9 cellular contexts compared by ENCODE assay signal in the genomic region with DNA sequence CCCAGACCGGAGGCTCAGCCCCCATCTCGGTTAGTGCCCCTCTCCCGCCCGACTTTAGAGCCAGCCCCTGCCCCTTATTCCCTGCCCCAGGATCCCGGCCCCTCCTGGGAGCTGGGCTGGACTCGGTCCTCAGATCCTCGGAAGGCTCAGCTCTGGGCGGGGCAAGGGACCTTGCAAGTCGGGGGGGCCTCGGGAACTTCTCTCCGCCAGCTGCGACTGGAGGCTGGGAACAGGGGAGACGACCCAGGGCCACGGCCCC. TPM values are rescaled to one million over a fixed set of nuclear protein-coding genes. Genes with fewer than 3 reads are reported as not detected.
DNase-seq lines count a peak whose midpoint lies in the region; ATAC-seq and TF ChIP-seq lines count a peak whose summit lies in the region.
"Had no signal": no experiment of that assay in that cellular context is flagged by ENCODE, and none has a peak within 500 bp of the region (broad histone marks: within the 10 kb centered on the region; RNA-seq: fewer than 3 reads in every experiment).

No MANE protein-coding gene starts in this region.

- H3K27me3 ChIP-seq in uterus = no peaks in the 10 kb centered on the region

- 2% methylated on average over 13 to 14 of the region's 14 CpGs for WGBS in mesodermal cell (ENCODE audit: insufficient coverage in 2 of 2), 2 experiments

- no peak for DNase-seq in Right ventricle myocardium inferior (ENCODE audit: missing footprints)
- no peak for DNase-seq in cardiac septum (ENCODE audit: low spot score)
- DNase-seq in choroid plexus epithelial cell (ENCODE audit: low read depth) = no peak
- DNase-seq in uterus = no peak
- no peak for DNase-seq in H4 (ENCODE audit: low spot score)

- H3K4me1 ChIP-seq in mesodermal cell (ENCODE audit: control insufficient read depth, insufficient read depth, low read length, poor library complexity, severe bottlenecking) = peaks cover 27% of the 10 kb centered on the region
- peaks cover 0 to 27% of the 10 kb centered on the region in 2 donors for H3K4me1 ChIP-seq in uterus

- ATAC-seq in Right ventricle myocardium inferior = peak; percentile 36
- ATAC-seq in HG03439 (IDR thresholded peaks at IDR 0.05; ENCODE audit: unreplicated experiment) = no peak
- ATAC-seq in GM19351 (IDR thresholded peaks at IDR 0.05; ENCODE audit: unreplicated experiment) = no peak

- intact Hi-C loops in Right ventricle myocardium inferior (cut with DNase I) (loop anchor here (2.0 to 5.0 kb wide), 3 partner anchors 16 to 124 kb away; a partner anchor contains a TSS), cardiac septum (cut with DNase I) (loop anchor here (2.0 kb wide), 1 partner anchor 124 kb away; a partner anchor contains a TSS), uterus (cut with DNase I; ENCODE audit: low total_unique reads) (no loop called here)

- peak overlapping the region; percentile 66 for H3K4me3 ChIP-seq in choroid plexus epithelial cell (ENCODE audit: low read depth, low read length)
- peak overlapping the region; percentile 51 for H3K4me3 ChIP-seq in mesodermal cell (ENCODE audit: extremely low read depth, insufficient read depth, low read length, poor library complexity, severe bottlenecking)
- peak overlapping the region; percentile 55 to 79 for H3K4me3 ChIP-seq in uterus

- TF ChIP-seq POLR2A in uterus (IDR thresholded peaks at IDR 0.05) = no peak

- TF ChIP-seq CTCF in choroid plexus epithelial cell (conservative IDR thresholded peaks at IDR 0.05; ENCODE audit: low read depth, low read length) = no peak
- peak in 1 of 4 experiments; percentile 4 for TF ChIP-seq CTCF in uterus (IDR thresholded peaks at IDR 0.05)

- H3K36me3 ChIP-seq in mesodermal cell (ENCODE audit: control insufficient read depth, insufficient read depth, low read length) (no peaks in the 10 kb centered on the region), uterus (no peaks in the 10 kb centered on the region)

- H3K27ac ChIP-seq in mesodermal cell (ENCODE audit: low read depth, low read length, severe bottlenecking) (peak overlapping the region; percentile 84), uterus (peak overlapping the region; percentile 98 to 99)

- H3K9me3 ChIP-seq in mesodermal cell (ENCODE audit: control insufficient read depth, low read length) (no peaks in the 10 kb centered on the region), uterus (no peaks in the 10 kb centered on the region)

RNA-seq across cellular contexts. Expression of a gene that starts 2.5 kb away (rescaled TPM):
- 54.6 TPM for total RNA-seq in Right ventricle myocardium inferior
- 33.0 TPM for total RNA-seq in cardiac septum
- 0.48 TPM for polyA plus RNA-seq in mesodermal cell (2013, experiment 1 of 2)
- not detected for polyA plus RNA-seq in mesodermal cell (2013, experiment 2 of 2)
- total RNA-seq in uterus = 100 to 1,000 TPM in 3 of 4 donors, 1 to 10 TPM in 1; 8.5 to 368 (median 275) TPM
- not detected in 2 replicates for total RNA-seq in H4 (2014; rRNA removed; shearing (Covaris generic))
- total RNA-seq: NCI-H460 had no signal

RNA-seq across cellular contexts. Expression of a gene that starts 12.4 kb away (rescaled TPM):
- total RNA-seq in Right ventricle myocardium inferior (24.7 TPM), cardiac septum (9.3 TPM), uterus (10 to 100 TPM in 3 of 4 donors, 1 to 10 TPM in 1; 5.5 to 68.6 (median 36.2) TPM)
- 23.5 TPM for polyA plus RNA-seq in mesodermal cell (2013, experiment 1 of 2)
- 18.6 TPM for polyA plus RNA-seq in mesodermal cell (2013, experiment 2 of 2)
- total RNA-seq in H4 (2014; rRNA removed; shearing (Covaris generic)) = 1.7 and 2.2 TPM in 2 replicates

RNA-seq across cellular contexts. Expression of a gene that starts 13.4 kb away (rescaled TPM):
- 35.8 TPM for total RNA-seq in Right ventricle myocardium inferior
- 28.0 TPM for total RNA-seq in cardiac septum
- 46.3 TPM for polyA plus RNA-seq in mesodermal cell (2013, experiment 1 of 2)
- 27.6 TPM for polyA plus RNA-seq in mesodermal cell (2013, experiment 2 of 2)
- total RNA-seq in uterus = 100 to 1,000 TPM in 1 of 4 donors, 10 to 100 TPM in 3; 45.0 to 133 (median 74.2) TPM
- total RNA-seq in H4 (2014; rRNA removed; shearing (Covaris generic)) = 0.12 and 1.8 TPM in 2 replicates

RNA-seq across cellular contexts. Expression of a gene that starts 49.3 kb away (rescaled TPM):
- not detected for total RNA-seq in Right ventricle myocardium inferior
- total RNA-seq in cardiac septum = not detected
- polyA plus RNA-seq in mesodermal cell (2013, experiment 1 of 2) = not detected
- not detected for polyA plus RNA-seq in mesodermal cell (2013, experiment 2 of 2)
- not detected for total RNA-seq in uterus
- not detected in 2 replicates for total RNA-seq in H4 (2014; rRNA removed; shearing (Covaris generic))
- total RNA-seq: NCI-H460 had no signal

Comparison
In these comparisons a context has a peak if more than half of its experiments do, and no peak if none do; other contexts are left out.
1. RNA of a gene that starts 13.4 kb away (total RNA-seq): 45.0 to 133 TPM in uterus, 35.8 TPM in Right ventricle myocardium inferior (single experiment) and 28.0 TPM in cardiac septum (single experiment); 0.12 to 1.8 TPM in H4; every median in the first group is over 10 times any median in the second.
2. Peak in every context shown above with its lines, with median percentiles within 50 percentile points of each other: H3K4me3 ChIP-seq.